1 cellular context compared by ENCODE assay signal in genomic region chr2:229519655-229520054, GRCh38.
TF ChIP-seq lines count a peak whose summit lies in the region.

No MANE protein-coding gene starts in this region.

TF ChIP-seq in WTC11, 78 proteins besides CTCF, POLR2A, EP300 and RAD21 (continued from another document):
- TF ChIP-seq, protein P1, sequence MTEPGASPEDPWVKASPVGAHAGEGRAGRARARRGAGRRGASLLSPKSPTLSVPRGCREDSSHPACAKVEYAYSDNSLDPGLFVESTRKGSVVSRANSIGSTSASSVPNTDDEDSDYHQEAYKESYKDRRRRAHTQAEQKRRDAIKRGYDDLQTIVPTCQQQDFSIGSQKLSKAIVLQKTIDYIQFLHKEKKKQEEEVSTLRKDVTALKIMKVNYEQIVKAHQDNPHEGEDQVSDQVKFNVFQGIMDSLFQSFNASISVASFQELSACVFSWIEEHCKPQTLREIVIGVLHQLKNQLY (CRISPR knock-in tag; IDR thresholded peaks at IDR 0.05) = no peak
- TF ChIP-seq, protein P2, sequence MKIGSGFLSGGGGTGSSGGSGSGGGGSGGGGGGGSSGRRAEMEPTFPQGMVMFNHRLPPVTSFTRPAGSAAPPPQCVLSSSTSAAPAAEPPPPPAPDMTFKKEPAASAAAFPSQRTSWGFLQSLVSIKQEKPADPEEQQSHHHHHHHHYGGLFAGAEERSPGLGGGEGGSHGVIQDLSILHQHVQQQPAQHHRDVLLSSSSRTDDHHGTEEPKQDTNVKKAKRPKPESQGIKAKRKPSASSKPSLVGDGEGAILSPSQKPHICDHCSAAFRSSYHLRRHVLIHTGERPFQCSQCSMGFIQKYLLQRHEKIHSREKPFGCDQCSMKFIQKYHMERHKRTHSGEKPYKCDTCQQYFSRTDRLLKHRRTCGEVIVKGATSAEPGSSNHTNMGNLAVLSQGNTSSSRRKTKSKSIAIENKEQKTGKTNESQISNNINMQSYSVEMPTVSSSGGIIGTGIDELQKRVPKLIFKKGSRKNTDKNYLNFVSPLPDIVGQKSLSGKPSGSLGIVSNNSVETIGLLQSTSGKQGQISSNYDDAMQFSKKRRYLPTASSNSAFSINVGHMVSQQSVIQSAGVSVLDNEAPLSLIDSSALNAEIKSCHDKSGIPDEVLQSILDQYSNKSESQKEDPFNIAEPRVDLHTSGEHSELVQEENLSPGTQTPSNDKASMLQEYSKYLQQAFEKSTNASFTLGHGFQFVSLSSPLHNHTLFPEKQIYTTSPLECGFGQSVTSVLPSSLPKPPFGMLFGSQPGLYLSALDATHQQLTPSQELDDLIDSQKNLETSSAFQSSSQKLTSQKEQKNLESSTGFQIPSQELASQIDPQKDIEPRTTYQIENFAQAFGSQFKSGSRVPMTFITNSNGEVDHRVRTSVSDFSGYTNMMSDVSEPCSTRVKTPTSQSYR (CRISPR knock-in tag; IDR thresholded peaks at IDR 0.05) = no peak
- TF ChIP-seq ZBTB21 (CRISPR knock-in tag; IDR thresholded peaks at IDR 0.05; ENCODE audit: borderline replicate concordance) = no peak
- no peak for TF ChIP-seq ATF1 (CRISPR knock-in tag; IDR thresholded peaks at IDR 0.05)
- no peak for TF ChIP-seq HMGA2 (CRISPR knock-in tag; IDR thresholded peaks at IDR 0.05)
